In the genomic region with DNA sequence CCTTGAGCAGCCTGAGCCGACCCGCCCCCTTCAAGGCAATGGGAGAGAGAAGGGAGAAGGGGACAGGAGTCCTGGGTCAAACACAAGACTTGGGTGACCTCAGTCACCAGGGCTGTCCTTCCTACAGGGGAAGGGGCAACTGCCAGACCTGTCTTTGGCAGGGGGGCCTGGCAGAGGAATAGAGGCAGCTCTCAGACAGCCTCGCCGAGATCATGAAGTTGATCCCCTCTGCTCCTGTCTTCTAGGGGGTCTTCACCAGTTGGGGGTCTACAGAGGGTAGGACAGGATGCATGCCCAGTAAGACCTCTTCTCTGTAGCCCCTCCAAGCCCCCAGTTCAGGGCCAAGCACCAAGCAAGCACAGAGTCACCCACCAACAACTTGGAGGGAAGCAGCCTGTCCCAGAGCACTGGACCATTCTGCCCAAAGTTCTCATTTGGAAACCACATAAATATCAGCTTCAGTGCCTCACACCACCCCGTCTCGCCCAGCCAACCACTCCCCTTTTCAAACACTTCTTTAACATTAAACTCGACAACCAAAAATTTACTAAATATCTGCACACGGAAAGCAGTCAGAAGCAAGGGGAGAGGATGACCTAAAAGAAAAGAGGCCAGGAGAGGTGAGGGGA, we compare ENCODE assay signal across 7 cellular contexts. TPM values are rescaled to one million over a fixed set of nuclear protein-coding genes. Genes with fewer than 3 reads are reported as not detected.
DNase-seq lines count a peak whose midpoint lies in the region; ATAC-seq and TF ChIP-seq lines count a peak whose summit lies in the region.
"Had no signal": no experiment of that assay in that cellular context is flagged by ENCODE, and none has a peak within 500 bp of the region (broad histone marks: within the 10 kb centered on the region; RNA-seq: fewer than 3 reads in every experiment).

No MANE protein-coding gene starts in this region.

- ATAC-seq in Right ventricle myocardium superior (ENCODE audit: poor library complexity): no peak
- ATAC-seq in lower lobe of right lung: no peak

- H3K27ac ChIP-seq in lower lobe of right lung: peak overlapping the region; percentile 77
- H3K27ac ChIP-seq in urinary bladder (ENCODE audit: low read depth): no peak overlapping the region

- H3K9me3 ChIP-seq in lower lobe of right lung: no peaks in the 10 kb centered on the region

- DNase-seq in cardiac septum (ENCODE audit: low spot score) (peak; percentile 59), Right ventricle myocardium superior (no peak), lower lobe of right lung (no peak), OCI-M2 (lab: John Stamatoyannopoulos, UW; ENCODE audit: unreplicated experiment) (no peak), ureter (ENCODE audit: low spot score) (no peak)
- DNase-seq: AML-193 had no signal

- H3K4me1 ChIP-seq in lower lobe of right lung (peaks cover 52% of the 10 kb centered on the region), urinary bladder (ENCODE audit: insufficient read depth) (no peaks in the 10 kb centered on the region)

- no peaks in the 10 kb centered on the region for H3K27me3 ChIP-seq in lower lobe of right lung (ENCODE audit: low read depth)

- H3K4me3 ChIP-seq in lower lobe of right lung (peak overlapping the region; percentile 60), urinary bladder (ENCODE audit: low read depth, low read length) (peak overlapping the region; percentile 38)

- peaks cover 18% of the 10 kb centered on the region for H3K36me3 ChIP-seq in lower lobe of right lung
- no peaks in the 10 kb centered on the region for H3K36me3 ChIP-seq in urinary bladder (ENCODE audit: insufficient read depth)

- no peak for TF ChIP-seq CTCF in lower lobe of right lung (IDR thresholded peaks at IDR 0.05)

- intact Hi-C loops in cardiac septum (cut with DNase I) (loop anchor here (5.0 kb wide), 1 partner anchor 39 kb away; no protein-coding TSS in a partner anchor), Right ventricle myocardium superior (cut with DNase I) (no loop called here), lower lobe of right lung (cut with DNase I) (no loop called here)

- 69% methylated on average over 8 of the region's 8 CpGs for WGBS in urinary bladder

RNA-seq across cellular contexts. Expression of a gene that starts 7.8 kb away (rescaled TPM):
- 11.5 TPM for total RNA-seq in cardiac septum
- 7.5 TPM for total RNA-seq in Right ventricle myocardium superior
- 57.3 TPM for total RNA-seq in lower lobe of right lung
- 11.8 TPM for total RNA-seq in urinary bladder
- 21.3 TPM for polyA plus RNA-seq in urinary bladder
- total RNA-seq in ureter: 12.5 TPM

RNA-seq across cellular contexts. Expression of a gene that starts 16.0 kb away (rescaled TPM):
- total RNA-seq in cardiac septum: 46.9 TPM
- total RNA-seq in Right ventricle myocardium superior: 37.9 TPM
- 76.0 TPM for total RNA-seq in lower lobe of right lung
- total RNA-seq in urinary bladder: 54.9 TPM
- 75.1 TPM for polyA plus RNA-seq in urinary bladder
- 57.3 TPM for total RNA-seq in ureter

RNA-seq across cellular contexts. Expression of a gene that starts 31.2 kb away (rescaled TPM):
- 156 TPM for total RNA-seq in cardiac septum
- 225 TPM for total RNA-seq in Right ventricle myocardium superior
- 37.2 TPM for total RNA-seq in lower lobe of right lung
- total RNA-seq in urinary bladder: 37.0 TPM
- 97.6 TPM for polyA plus RNA-seq in urinary bladder
- total RNA-seq in ureter: 66.6 TPM

RNA-seq across cellular contexts. Expression of a gene that starts 31.3 kb away (rescaled TPM):
- total RNA-seq in cardiac septum (60.1 TPM), Right ventricle myocardium superior (41.8 TPM), lower lobe of right lung (37.0 TPM), urinary bladder (38.6 TPM), ureter (53.2 TPM)
- 24.6 TPM for polyA plus RNA-seq in urinary bladder

RNA-seq across cellular contexts. Expression of a gene that starts 57.9 kb away (rescaled TPM):
- total RNA-seq in cardiac septum (5.5 TPM), Right ventricle myocardium superior (10.5 TPM), lower lobe of right lung (12.8 TPM), urinary bladder (12.7 TPM), ureter (4.6 TPM)
- polyA plus RNA-seq in urinary bladder: 25.6 TPM
